ENCODE assay signal across 19 cellular contexts in genomic region chr14:45198551-45198950, GRCh38. TPM values are rescaled to one million over a fixed set of nuclear protein-coding genes. Genes with fewer than 3 reads are reported as not detected.
A peak's percentile ranks its signal among the peaks of the same experiment; 100 is the strongest.
DNase-seq lines count a peak whose midpoint lies in the region; ATAC-seq, FAIRE-seq and TF ChIP-seq lines count a peak whose summit lies in the region.
"Had no signal": no experiment of that assay in that cellular context is flagged by ENCODE, and none has a peak within 500 bp of the region (broad histone marks: within the 10 kb centered on the region; RNA-seq: fewer than 3 reads in every experiment).

No MANE protein-coding gene starts in this region.

- no TSS peak for BruUV-seq in mammary epithelial cell (replicated peaks; lab: Mats Ljungman, UMichigan)

- peak; percentile 12 for DNase-seq in AG08396 (ENCODE audit: low spot score)
- peak; percentile 63 for DNase-seq in MG63
- DNase-seq in mammary epithelial cell = peak; percentile 77
- peak; percentile 35 for DNase-seq in keratinocyte (ENCODE audit: low read depth, low spot score)
- no peak for DNase-seq in cerebellar cortex (ENCODE audit: low spot score)
- DNase-seq in D341Med (ENCODE audit: low spot score) = no peak
- DNase-seq: activated CD8-positive, alpha-beta T cell treated with anti-CD3 and anti-CD28 coated beads, Interleukin-2, amount 10 ng/mL, durations not matched to agents 7 days and 5 days; activated T-cell treated with anti-CD3 and anti-CD28 coated beads, Interleukin-2, amount 50 U/mL, for 72 hours; body of pancreas; CD4-positive, alpha-beta T cell; NCI-H1417 treated with DMSO at 0.1 percent for 48 hours; NCI-H2171 treated with DMSO at 0.1 percent for 48 hours; NCI-H774; occipital lobe; right cardiac atrium; stimulated activated CD4-positive, alpha-beta T cell treated with anti-CD3 and anti-CD28 coated beads, Interleukin-15, amount 100 ng/mL, for 24 hours had no signal

- no peak overlapping the region for H3K4me3 ChIP-seq in MG63
- peak overlapping the region in 1 of 3 experiments; percentile 10 for H3K4me3 ChIP-seq in mammary epithelial cell (replicated peaks in 1 of 3; ENCODE audit: insufficient read depth in 1 of 3, low read depth in 2 of 3, low read length in 3 of 3)
- no peak overlapping the region for H3K4me3 ChIP-seq in keratinocyte (ENCODE audit: control insufficient read depth in 2 of 3, extremely low read depth in 1 of 3, insufficient read depth in 2 of 3, low read depth in 1 of 3, low read length in 3 of 3)
- H3K4me3 ChIP-seq: body of pancreas had no signal

- H3K9me1 ChIP-seq in keratinocyte (ENCODE audit: control insufficient read depth, extremely low read depth, insufficient read depth, low read length) = no peaks in the 10 kb centered on the region

- no peak overlapping the region for H3K9ac ChIP-seq in mammary epithelial cell (ENCODE audit: insufficient read depth, low read length)
- H3K9ac ChIP-seq in keratinocyte (ENCODE audit: control insufficient read depth, extremely low read depth, insufficient read depth, low read length) = no peak overlapping the region

- H3K36me3 ChIP-seq in MG63 (peaks cover 7% of the 10 kb centered on the region), mammary epithelial cell (ENCODE audit: insufficient read depth, low read length) (peaks cover 12% of the 10 kb centered on the region), keratinocyte (ENCODE audit: control insufficient read depth in 2 of 2, extremely low read depth in 1 of 2, insufficient read depth in 2 of 2, low read length in 2 of 2) (peaks cover 0 to 7% of the 10 kb centered on the region in 2 experiments)

- H2AFZ ChIP-seq in mammary epithelial cell (ENCODE audit: low read depth, low read length) (no peak overlapping the region), keratinocyte (ENCODE audit: control insufficient read depth, low read length) (no peak overlapping the region)

- no peaks in the 10 kb centered on the region for H3K79me2 ChIP-seq in mammary epithelial cell (ENCODE audit: insufficient read depth, low read length)
- no peaks in the 10 kb centered on the region for H3K79me2 ChIP-seq in keratinocyte (ENCODE audit: control insufficient read depth, insufficient read depth, low read length)

- H3K9me3 ChIP-seq in MG63 (no peaks in the 10 kb centered on the region), mammary epithelial cell (replicated peaks; ENCODE audit: insufficient read depth, low read length) (no peaks in the 10 kb centered on the region), keratinocyte (ENCODE audit: control insufficient read depth, low read depth, low read length) (no peaks in the 10 kb centered on the region)
- H3K9me3 ChIP-seq: body of pancreas had no signal

- H3K4me2 ChIP-seq in mammary epithelial cell (ENCODE audit: insufficient read depth, low read depth, low read length) = peak overlapping the region; percentile 67
- H3K4me2 ChIP-seq in keratinocyte (ENCODE audit: control insufficient read depth, extremely low read depth, insufficient read depth, low read depth, low read length) = peak overlapping the region; percentile 15

- intact Hi-C loops in mammary epithelial cell (cut with micrococcal nuclease) = loop anchor here (2.0 kb wide), 1 partner anchor 64 kb away; the partner anchor contains the start of genes FANCM and FKBP3

- in situ Hi-C loops in mammary epithelial cell (cut with MboI; ENCODE audit: low sequenced_read_pairs in 2 of 2) = no loop called here

- no peak for ATAC-seq in HG03442 (IDR thresholded peaks at IDR 0.05; ENCODE audit: unreplicated experiment)
- no peak for ATAC-seq in HG03108 (IDR thresholded peaks at IDR 0.05; ENCODE audit: unreplicated experiment)
- ATAC-seq: activated CD8-positive, alpha-beta T cell treated with anti-CD3 and anti-CD28 coated beads, Interleukin-2, amount 10 ng/mL, durations not matched to agents 7 days and 5 days; activated T-cell treated with anti-CD3 and anti-CD28 coated beads, Interleukin-2, amount 50 U/mL, for 72 hours; body of pancreas; right cardiac atrium; stimulated activated effector memory CD8-positive, alpha-beta T cell treated with anti-CD3 and anti-CD28 coated beads, Interleukin-12 subunit alpha, Interleukin-12 subunit beta, amount 100 ng/mL, for 72 hours had no signal

- no peak for FAIRE-seq in keratinocyte (lab: Jason Lieb, UNC)

- 2% methylated on average over 3 of the region's 3 CpGs for WGBS in mammary epithelial cell (ENCODE audit: low coverage, missing lambda C conversion rate)

- no peaks in the 10 kb centered on the region for H3K27me3 ChIP-seq in MG63
- no peaks in the 10 kb centered on the region for H3K27me3 ChIP-seq in mammary epithelial cell (ENCODE audit: insufficient read depth, low read length)
- H3K27me3 ChIP-seq in keratinocyte (ENCODE audit: control insufficient read depth, extremely low read depth, insufficient read depth, low read length) = no peaks in the 10 kb centered on the region
- H3K27me3 ChIP-seq: body of pancreas had no signal

- no peaks in the 10 kb centered on the region for H4K20me1 ChIP-seq in mammary epithelial cell (ENCODE audit: insufficient read depth, low read length)
- H4K20me1 ChIP-seq in keratinocyte (ENCODE audit: control insufficient read depth, extremely low read depth, insufficient read depth, low read length) = no peaks in the 10 kb centered on the region

- TF ChIP-seq CTCF in mammary epithelial cell (conservative IDR thresholded peaks at IDR 0.05 in 1 of 2, IDR thresholded peaks at IDR 0.05 in 1 of 2; ENCODE audit: extremely low read depth in 1 of 2, insufficient read depth in 1 of 2, low read depth in 1 of 2, low read length in 2 of 2) = no peak
- TF ChIP-seq CTCF in keratinocyte (optimal IDR thresholded peaks at IDR 0.05 in 1 of 3, IDR thresholded peaks at IDR 0.05 in 1 of 3, conservative IDR thresholded peaks at IDR 0.05 in 1 of 3; ENCODE audit: extremely low read depth in 1 of 3, insufficient read depth in 2 of 3, low read length in 3 of 3) = no peak

- CTCF ChIA-PET in mammary epithelial cell (lab: Charles Lee; ENCODE audit: low non-redundant PET) = interaction anchor here (0.7 kb wide), 1 partner anchor 21 kb away, joined by 4 read pairs; no protein-coding TSS in a partner anchor

- dilution Hi-C loops in mammary epithelial cell (cut with HindIII; ENCODE audit: low sequenced_read_pairs) (no loop called here), keratinocyte (cut with MboI; ENCODE audit: extremely low pct_ligation_motif_present, low sequenced_read_pairs) (no loop called here)

- H3K27ac ChIP-seq in mammary epithelial cell (ENCODE audit: insufficient read depth, low read depth, low read length) (peak overlapping the region; percentile 53), keratinocyte (ENCODE audit: control insufficient read depth, insufficient read depth, low read length) (no peak overlapping the region)
- H3K27ac ChIP-seq: body of pancreas had no signal

- peaks cover 18% of the 10 kb centered on the region for H3K4me1 ChIP-seq in mammary epithelial cell (ENCODE audit: insufficient read depth, low read length)
- peaks cover 15% of the 10 kb centered on the region for H3K4me1 ChIP-seq in keratinocyte (ENCODE audit: control insufficient read depth, extremely low read depth, insufficient read depth, low read length)
- H3K4me1 ChIP-seq: body of pancreas had no signal

RNA-seq across cellular contexts. Expression of gene MIS18BP1, which starts 54.5 kb away (rescaled TPM):
- 14.3 and 14.6 TPM in 2 replicates for total RNA-seq in MG63 (2014; rRNA removed; shearing (Covaris generic); ENCODE audit: low replicate concordance)
- 10 to 100 TPM; 22.5 to 25.8 TPM for total RNA-seq in mammary epithelial cell
- 11.4 TPM for polyA plus RNA-seq in mammary epithelial cell
- 9.2 TPM for polyA minus RNA-seq in mammary epithelial cell
- polyA plus RNA-seq in keratinocyte = 8.3 to 20.2 TPM (median 8.4 TPM) in 3 replicates
- polyA plus RNA-seq in keratinocyte (2011; ENCODE audit: low read depth) = 7.9 TPM
- polyA plus RNA-seq in keratinocyte (2011; cell fraction: cytosol; rRNA removed) = 4.2 and 11.0 TPM in 2 replicates
- 12.7 and 17.6 TPM in 2 replicates for polyA plus RNA-seq in keratinocyte (2011; cell fraction: nucleus; rRNA removed)
- 3.0 and 9.4 TPM in 2 replicates for polyA plus RNA-seq in keratinocyte (2012; ENCODE audit: low replicate concordance)
- 1.2 to 15.0 TPM (median 3.1 TPM) in 3 replicates for polyA minus RNA-seq in keratinocyte
- 8.1 TPM for polyA minus RNA-seq in keratinocyte (2011; cell fraction: cytosol; rRNA and poly(A)+ RNA removed)
- polyA minus RNA-seq in keratinocyte (2011; cell fraction: nucleus; rRNA and poly(A)+ RNA removed) = 7.8 and 15.3 TPM in 2 replicates

Comparison
In these comparisons a context has a peak if more than half of its experiments do, and no peak if none do; other contexts are left out.
1. DNase-seq: peak in AG08396 (single experiment), MG63 (single experiment), mammary epithelial cell (single experiment) and keratinocyte (single experiment); none in cerebellar cortex (single experiment) and D341Med (single experiment).